ENCODE assay signal across 11 cellular contexts in the genomic region with DNA sequence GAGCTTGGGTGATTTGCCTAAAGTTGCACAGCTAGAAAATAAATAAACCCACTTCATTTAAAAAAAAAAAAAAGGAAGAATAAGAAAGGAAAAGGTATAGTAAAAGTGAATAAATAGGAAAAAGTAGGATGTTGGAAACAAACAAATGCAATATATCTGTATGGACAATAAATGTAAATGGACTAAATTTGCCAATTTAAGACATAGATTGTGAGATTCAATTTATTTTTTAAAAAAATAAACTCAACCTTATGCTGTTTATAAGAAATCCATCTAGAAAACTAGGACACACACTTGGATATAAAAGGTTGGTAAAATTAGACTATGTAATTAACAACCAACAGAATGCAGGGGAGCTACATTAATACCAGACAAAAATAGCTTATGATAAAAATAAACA.
"Had no signal": no experiment of that assay in that cellular context is flagged by ENCODE, and none has a peak within 500 bp of the region (broad histone marks: within the 10 kb centered on the region; RNA-seq: fewer than 3 reads in every experiment).

No MANE protein-coding gene starts in this region.

- H3K4me2 ChIP-seq: GM23338 had no signal

- H2AFZ ChIP-seq: GM23248, GM23338 had no signal

- H3K27ac ChIP-seq: GM23248 had no signal

- H3K36me3 ChIP-seq: HAP-1 had no signal

- H3K9me3 ChIP-seq: HAP-1 had no signal

- DNase-seq: GM23248, GOT3, H7, H9, HCEC 1CT, HFFc6 had no signal

- H3K4me3 ChIP-seq: GM23248, GM23338, HAP-1 had no signal

- H3K4me1 ChIP-seq: HAP-1 had no signal

- ATAC-seq: GM23338, HCT116 had no signal

- FAIRE-seq: H1, H54 had no signal

- H3K9ac ChIP-seq: GM23248 had no signal
